6 cellular contexts compared by ENCODE assay signal in the genomic region with DNA sequence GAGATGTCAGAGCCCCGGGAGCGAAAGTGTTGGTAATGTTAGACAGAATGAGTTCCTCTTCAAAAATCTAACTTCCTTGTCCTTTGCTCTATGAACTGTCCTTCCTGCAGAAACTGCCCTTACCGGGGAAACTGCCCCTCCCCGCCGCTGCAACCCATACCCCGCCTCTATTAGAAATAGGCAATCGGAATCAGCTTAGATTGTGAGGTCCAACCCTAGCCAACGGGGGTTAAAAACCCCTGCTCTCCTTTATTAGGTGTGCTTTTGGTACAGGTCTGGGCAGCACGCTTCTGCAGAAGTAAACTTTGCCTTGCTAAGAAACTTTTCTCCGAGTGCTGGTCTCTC. TPM values are rescaled to one million over a fixed set of nuclear protein-coding genes. Genes with fewer than 3 reads are reported as not detected.
DNase-seq lines count a peak whose midpoint lies in the region; ATAC-seq and TF ChIP-seq lines count a peak whose summit lies in the region.

No MANE protein-coding gene starts in this region.

- no peak overlapping the region for H2BK12ac ChIP-seq in mesenchymal stem cell (ENCODE audit: low read length in 2 of 2)

- peak overlapping the region in 1 of 2 experiments; percentile 90 for H3K4ac ChIP-seq in mesenchymal stem cell (ENCODE audit: low read depth in 1 of 2, low read length in 2 of 2)

- H3K18ac ChIP-seq in mesenchymal stem cell (ENCODE audit: low read depth in 1 of 2, low read length in 2 of 2) = peak overlapping the region; percentile 23 to 35

- peak; percentile 1 for ATAC-seq in activated CD8-positive, alpha-beta T cell treated with anti-CD3 and anti-CD28 coated beads, Interleukin-2, amount 10 ng/mL, durations not matched to agents 7 days and 5 days
- ATAC-seq in GM18505 (IDR thresholded peaks at IDR 0.05; ENCODE audit: unreplicated experiment) = no peak

- no peaks in the 10 kb centered on the region for H3K9me3 ChIP-seq in mesenchymal stem cell (ENCODE audit: control insufficient read depth, low read length)

- H2BK15ac ChIP-seq in mesenchymal stem cell (ENCODE audit: low read depth, poor library complexity, severe bottlenecking) = no peak overlapping the region

- peaks cover 26 to 31% of the 10 kb centered on the region in 2 experiments for H3K36me3 ChIP-seq in mesenchymal stem cell (ENCODE audit: control insufficient read depth in 1 of 2, insufficient read depth in 2 of 2, low read depth in 1 of 2, low read length in 2 of 2)

- H2BK120ac ChIP-seq in mesenchymal stem cell (ENCODE audit: low read depth, low read length) = peak overlapping the region; percentile 56

- no peaks in the 10 kb centered on the region for H3K79me1 ChIP-seq in mesenchymal stem cell (replicated peaks; ENCODE audit: low read length, poor library complexity, severe bottlenecking)

- POLR2A ChIA-PET in activated CD8-positive, alpha-beta T cell treated with anti-CD3 and anti-CD28 coated beads, Interleukin-2, amount 10 ng/mL, durations not matched to agents 7 days and 5 days (lab: Charles Lee) = interaction anchor here (1.0 to 1.9 kb wide), 7 partner anchors 9 to 361 kb away, joined by 3 to 7 read pairs (median 5); a partner anchor contains a TSS

- no peaks in the 10 kb centered on the region for H3K27me3 ChIP-seq in mesenchymal stem cell (ENCODE audit: control insufficient read depth in 1 of 2, insufficient read depth in 1 of 2, low read length in 2 of 2)

- peak overlapping the region; percentile 77 for H3K4me2 ChIP-seq in mesenchymal stem cell (ENCODE audit: low read length, poor library complexity, severe bottlenecking)

- peak overlapping the region; percentile 94 for H3K27ac ChIP-seq in mesenchymal stem cell (ENCODE audit: low read length, poor library complexity, severe bottlenecking)

- H4K91ac ChIP-seq in mesenchymal stem cell (ENCODE audit: low read length) = no peak overlapping the region

- peak overlapping the region; percentile 87 for H3K9ac ChIP-seq in mesenchymal stem cell (ENCODE audit: low read length)

- peak overlapping the region; percentile 59 for H2BK5ac ChIP-seq in mesenchymal stem cell (ENCODE audit: low read depth, low read length, poor library complexity, severe bottlenecking)

- peak overlapping the region in 1 of 2 experiments; percentile 75 for H3K4me3 ChIP-seq in mesenchymal stem cell (ENCODE audit: insufficient read depth in 1 of 2, low read depth in 1 of 2, low read length in 2 of 2)

- no peak for TF ChIP-seq POLR2A in GM18505 (IDR thresholded peaks at IDR 0.05; ENCODE audit: borderline replicate concordance, extremely low read depth, insufficient read depth, insufficient read length)

- H3K4me3 Mint-ChIP-seq in activated CD8-positive, alpha-beta T cell treated with anti-CD3 and anti-CD28 coated beads, Interleukin-2, amount 10 ng/mL, durations not matched to agents 7 days and 5 days = peak overlapping the region; percentile 87

- no peak overlapping the region for H3K23ac ChIP-seq in mesenchymal stem cell (ENCODE audit: low read length in 2 of 2)

- H3K4me1 Mint-ChIP-seq in activated CD8-positive, alpha-beta T cell treated with anti-CD3 and anti-CD28 coated beads, Interleukin-2, amount 10 ng/mL, durations not matched to agents 7 days and 5 days (ENCODE audit: low read depth) = peaks cover 37% of the 10 kb centered on the region

- CTCF ChIA-PET in activated CD8-positive, alpha-beta T cell treated with anti-CD3 and anti-CD28 coated beads, Interleukin-2, amount 10 ng/mL, durations not matched to agents 7 days and 5 days (lab: Charles Lee) = interaction anchor here (0.6 to 4.2 kb wide), 31 partner anchors 9 to 1089 kb away, joined by 3 to 77 read pairs (median 3); a partner anchor contains a TSS

- H3K27me3 Mint-ChIP-seq in activated CD8-positive, alpha-beta T cell treated with anti-CD3 and anti-CD28 coated beads, Interleukin-2, amount 10 ng/mL, durations not matched to agents 7 days and 5 days (ENCODE audit: low read depth) = no peaks in the 10 kb centered on the region

- peaks cover 8% of the 10 kb centered on the region for H3K4me1 ChIP-seq in mesenchymal stem cell (ENCODE audit: control insufficient read depth, insufficient read depth, low read depth, low read length)

- H3K36me3 Mint-ChIP-seq in activated CD8-positive, alpha-beta T cell treated with anti-CD3 and anti-CD28 coated beads, Interleukin-2, amount 10 ng/mL, durations not matched to agents 7 days and 5 days (ENCODE audit: low read depth) = peaks cover 14% of the 10 kb centered on the region

- H4K8ac ChIP-seq in mesenchymal stem cell (ENCODE audit: low read length) = peak overlapping the region; percentile 79

- peak overlapping the region; percentile 94 for H3K27ac Mint-ChIP-seq in activated CD8-positive, alpha-beta T cell treated with anti-CD3 and anti-CD28 coated beads, Interleukin-2, amount 10 ng/mL, durations not matched to agents 7 days and 5 days

- no peak overlapping the region for H3K14ac ChIP-seq in mesenchymal stem cell (ENCODE audit: low read length in 2 of 2)

- DNase-seq in SIG-M5 treated with dmso at 0.1 percent for 504 hours (lab: John Stamatoyannopoulos, UW; ENCODE audit: unreplicated experiment) (peak; percentile 76), SIG-M5 (lab: John Stamatoyannopoulos, UW) (no peak), mesenchymal stem cell (no peak)
- DNase-seq in activated CD8-positive, alpha-beta T cell treated with anti-CD3 and anti-CD28 coated beads, Interleukin-2, amount 10 ng/mL, durations not matched to agents 7 days and 5 days = no peak
- DNase-seq in stimulated activated CD8-positive, alpha-beta memory T cell treated with anti-CD3 and anti-CD28 coated beads, Interleukin-4, amount 100 ng/mL, for 48 hours = no peak

- WGBS in mesenchymal stem cell = 23% methylated on average over 10 of the region's 10 CpGs

- no peak overlapping the region for H2AK5ac ChIP-seq in mesenchymal stem cell (ENCODE audit: low read length, severe bottlenecking)

- peak overlapping the region; percentile 31 for H2AFZ ChIP-seq in mesenchymal stem cell (ENCODE audit: low read depth, low read length)

- no peaks in the 10 kb centered on the region for H3K9me3 Mint-ChIP-seq in activated CD8-positive, alpha-beta T cell treated with anti-CD3 and anti-CD28 coated beads, Interleukin-2, amount 10 ng/mL, durations not matched to agents 7 days and 5 days (ENCODE audit: insufficient read depth)

RNA-seq across cellular contexts. Expression of a gene that starts 11.5 kb away (rescaled TPM):
- total RNA-seq in activated CD8-positive, alpha-beta T cell treated with anti-CD3 and anti-CD28 coated beads, Interleukin-2, amount 10 ng/mL, durations not matched to agents 7 days and 5 days = 100 to 1,000 TPM; 547 to 569 TPM
- 965 TPM for polyA plus RNA-seq in mesenchymal stem cell (2013, experiment 1 of 2)
- polyA plus RNA-seq in mesenchymal stem cell (2013, experiment 2 of 2) = 966 TPM

RNA-seq across cellular contexts. Expression of a gene that starts 13.1 kb away (rescaled TPM):
- total RNA-seq in activated CD8-positive, alpha-beta T cell treated with anti-CD3 and anti-CD28 coated beads, Interleukin-2, amount 10 ng/mL, durations not matched to agents 7 days and 5 days = 100 to 1,000 TPM; 186 to 200 TPM
- polyA plus RNA-seq in mesenchymal stem cell (2013, experiment 1 of 2) = 280 TPM
- 280 TPM for polyA plus RNA-seq in mesenchymal stem cell (2013, experiment 2 of 2)

RNA-seq across cellular contexts. Expression of a gene that starts 13.7 kb away (rescaled TPM):
- 10 to 100 TPM; 50.5 to 57.3 TPM for total RNA-seq in activated CD8-positive, alpha-beta T cell treated with anti-CD3 and anti-CD28 coated beads, Interleukin-2, amount 10 ng/mL, durations not matched to agents 7 days and 5 days
- polyA plus RNA-seq in mesenchymal stem cell (2013, experiment 1 of 2) = 99.3 TPM
- polyA plus RNA-seq in mesenchymal stem cell (2013, experiment 2 of 2) = 102 TPM

RNA-seq across cellular contexts. Expression of a gene that starts 17.4 kb away (rescaled TPM):
- total RNA-seq in activated CD8-positive, alpha-beta T cell treated with anti-CD3 and anti-CD28 coated beads, Interleukin-2, amount 10 ng/mL, durations not matched to agents 7 days and 5 days = under 1 TPM in 1 of 2 experiments, not detected in 1; 0.58 TPM
- polyA plus RNA-seq in mesenchymal stem cell (2013, experiment 1 of 2) = not detected
- polyA plus RNA-seq in mesenchymal stem cell (2013, experiment 2 of 2) = not detected

RNA-seq across cellular contexts. Expression of a gene that starts 23.9 kb away (rescaled TPM):
- not detected for total RNA-seq in activated CD8-positive, alpha-beta T cell treated with anti-CD3 and anti-CD28 coated beads, Interleukin-2, amount 10 ng/mL, durations not matched to agents 7 days and 5 days
- polyA plus RNA-seq in mesenchymal stem cell (2013, experiment 1 of 2) = not detected
- polyA plus RNA-seq in mesenchymal stem cell (2013, experiment 2 of 2) = not detected
